Comparison of ENCODE assay signal across 1 cellular context in the genomic region with DNA sequence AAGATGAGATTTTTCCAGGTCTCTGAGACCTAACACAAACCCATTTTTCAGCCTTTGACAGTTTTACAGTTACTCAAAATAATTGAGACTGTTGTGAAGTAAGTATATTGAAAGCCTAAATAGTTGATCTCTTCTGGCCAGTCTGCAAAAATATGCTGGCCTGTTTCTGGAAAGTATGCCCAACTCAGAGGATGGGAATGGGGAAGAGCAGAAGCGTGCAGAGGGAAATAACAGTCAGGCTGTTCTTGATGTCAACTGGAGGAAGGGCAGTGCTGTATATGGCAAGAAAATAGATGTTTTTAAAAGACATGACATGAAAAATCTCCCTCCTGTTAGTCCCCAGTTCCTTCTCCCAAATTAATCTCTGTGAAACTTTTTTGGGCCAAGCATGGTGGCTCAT.
TF ChIP-seq lines count a peak whose summit lies in the region.

No MANE protein-coding gene starts in this region.

TF ChIP-seq in IMR-90, 13 proteins besides CTCF, POLR2A, EP300 and RAD21 (continued from another document):
- TF ChIP-seq NFE2L2 (IDR thresholded peaks at IDR 0.05; ENCODE audit: low read depth, low read length) (no peak), MXI1 (IDR thresholded peaks at IDR 0.05; ENCODE audit: borderline replicate concordance, low read depth, low read length) (no peak), BHLHE40 (IDR thresholded peaks at IDR 0.05; ENCODE audit: low read depth, low read length) (no peak)
- TF ChIP-seq, protein P1, sequence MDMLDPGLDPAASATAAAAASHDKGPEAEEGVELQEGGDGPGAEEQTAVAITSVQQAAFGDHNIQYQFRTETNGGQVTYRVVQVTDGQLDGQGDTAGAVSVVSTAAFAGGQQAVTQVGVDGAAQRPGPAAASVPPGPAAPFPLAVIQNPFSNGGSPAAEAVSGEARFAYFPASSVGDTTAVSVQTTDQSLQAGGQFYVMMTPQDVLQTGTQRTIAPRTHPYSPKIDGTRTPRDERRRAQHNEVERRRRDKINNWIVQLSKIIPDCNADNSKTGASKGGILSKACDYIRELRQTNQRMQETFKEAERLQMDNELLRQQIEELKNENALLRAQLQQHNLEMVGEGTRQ (IDR thresholded peaks at IDR 0.05; ENCODE audit: low read depth, low read length) = no peak
